ENCODE assay signal across 9 cellular contexts in the genomic region with DNA sequence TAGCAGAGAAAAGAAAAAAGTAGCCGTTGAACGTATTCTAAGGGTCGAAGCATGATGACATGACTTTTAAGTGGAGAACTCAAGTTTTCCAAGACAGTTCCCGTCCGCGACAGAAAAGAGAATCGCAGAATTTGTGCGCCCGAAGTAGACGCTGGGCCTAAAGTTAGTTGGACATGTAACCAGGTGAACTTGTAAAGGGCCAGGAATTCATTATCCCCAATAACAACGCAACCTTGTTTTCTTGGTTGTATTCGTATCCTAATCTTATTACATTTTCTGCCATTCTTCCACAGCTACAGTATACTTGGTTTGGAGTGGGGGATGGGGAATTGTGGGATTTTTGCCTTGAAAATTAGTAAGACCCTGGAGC. TPM values are rescaled to one million over a fixed set of nuclear protein-coding genes. Genes with fewer than 3 reads are reported as not detected.
DNase-seq lines count a peak whose midpoint lies in the region; ATAC-seq, FAIRE-seq and TF ChIP-seq lines count a peak whose summit lies in the region.
"Had no signal": no experiment of that assay in that cellular context is flagged by ENCODE, and none has a peak within 500 bp of the region (broad histone marks: within the 10 kb centered on the region; RNA-seq: fewer than 3 reads in every experiment).

No MANE protein-coding gene starts in this region.

- no peak for TF ChIP-seq CTCF in epithelial cell of esophagus (IDR thresholded peaks at IDR 0.05; ENCODE audit: insufficient read depth, low read depth, low read length, missing control alignments)
- TF ChIP-seq CTCF in neural cell (IDR thresholded peaks at IDR 0.05; ENCODE audit: poor library complexity, severe bottlenecking), result no peak

- H3K27me3 Mint-ChIP-seq in T-helper 17 cell, result no peaks in the 10 kb centered on the region

- no peak for ATAC-seq in T-helper 17 cell

- peak overlapping the region; percentile 41 for H2AFZ ChIP-seq in neural cell (ENCODE audit: low read depth, low read length)

- no peak for TF ChIP-seq EP300 in neural cell (conservative IDR thresholded peaks at IDR 0.05; ENCODE audit: poor library complexity, severe bottlenecking)

- H3K9me2 ChIP-seq in neural cell (ENCODE audit: insufficient read depth, low read length), result no peaks in the 10 kb centered on the region

- peak; percentile 41 for DNase-seq in NCI-H82 (lab: John Stamatoyannopoulos, UW)
- no peak for DNase-seq in NCI-H82 treated with DMSO at 0.1 percent for 48 hours (lab: John Stamatoyannopoulos, UW; ENCODE audit: unreplicated experiment)
- DNase-seq in T-helper 17 cell, result no peak
- DNase-seq in epithelial cell of esophagus (ENCODE audit: low read depth), result peak; percentile 33
- no peak for DNase-seq in MV-4-11 (lab: John Stamatoyannopoulos, UW)
- no peak for DNase-seq in NAMALWA (ENCODE audit: low spot score)
- DNase-seq in GM12892 (ENCODE audit: insufficient read length), result no peak

- no peaks in the 10 kb centered on the region for H3K36me3 ChIP-seq in neural cell (ENCODE audit: insufficient read depth, low read length)

- TF ChIP-seq RAD21 in neural cell (conservative IDR thresholded peaks at IDR 0.05), result no peak

- no peaks in the 10 kb centered on the region for H3K27me3 ChIP-seq in neural cell (ENCODE audit: insufficient read depth, low read depth, low read length)

- H3K4me1 Mint-ChIP-seq in T-helper 17 cell, result peaks cover 29% of the 10 kb centered on the region

- no peak for FAIRE-seq in GM12892 (lab: Jason Lieb, UNC)
- FAIRE-seq: G401.6 had no signal

- peak overlapping the region; percentile 94 for H3K9ac ChIP-seq in neural cell (ENCODE audit: low read length)

- peak overlapping the region; percentile 89 for H3K27ac ChIP-seq in neural cell (ENCODE audit: low read length)

- no peak for TF ChIP-seq POLR2A in GM12892 (IDR thresholded peaks at IDR 0.05; ENCODE audit: low read depth, low read length)

- H3K27ac Mint-ChIP-seq in T-helper 17 cell, result peak overlapping the region; percentile 99

- H3F3A ChIP-seq in neural cell (ENCODE audit: insufficient read depth, low read length, poor library complexity, severe bottlenecking), result no peaks in the 10 kb centered on the region

- H3K4me3 Mint-ChIP-seq in T-helper 17 cell, result peak overlapping the region; percentile 99

- peaks cover 5% of the 10 kb centered on the region for H3K36me3 Mint-ChIP-seq in T-helper 17 cell (ENCODE audit: low read depth)

- H3K4me3 ChIP-seq in epithelial cell of esophagus (ENCODE audit: low read length) (peak overlapping the region; percentile 73), neural cell (ENCODE audit: low read length) (peak overlapping the region; percentile 92)

- H3K79me2 ChIP-seq in neural cell (replicated peaks; ENCODE audit: insufficient read depth, low read length), result peaks cover 42% of the 10 kb centered on the region

- H4K20me1 ChIP-seq in neural cell (ENCODE audit: insufficient read depth), result no peaks in the 10 kb centered on the region

- H3K9me3 ChIP-seq in T-helper 17 cell (ENCODE audit: control insufficient read depth, low read length, poor library complexity, severe bottlenecking) (no peaks in the 10 kb centered on the region), neural cell (ENCODE audit: low read length) (no peaks in the 10 kb centered on the region)

- peak overlapping the region; percentile 87 for H3K4me2 ChIP-seq in neural cell (ENCODE audit: low read length)

TF ChIP-seq in neural cell, 6 proteins besides CTCF, POLR2A, EP300 and RAD21:
- TF ChIP-seq MXI1 (conservative IDR thresholded peaks at IDR 0.05; ENCODE audit: poor library complexity, severe bottlenecking) (peak; percentile 16), TAF1 (IDR thresholded peaks at IDR 0.05; ENCODE audit: low read depth) (no peak), EZH2 (IDR thresholded peaks at IDR 0.05; ENCODE audit: borderline replicate concordance, insufficient read depth, low read length, poor library complexity, severe bottlenecking) (no peak)

RNA-seq across cellular contexts. Expression of a gene that starts 0.9 kb away (rescaled TPM):
- total RNA-seq in T-helper 17 cell, result 10 to 100 TPM; 44.4 to 53.4 TPM
- 33.4 and 39.5 TPM in 2 replicates for polyA plus RNA-seq in neural cell
- 85.7 and 93.2 TPM in 2 replicates for polyA minus RNA-seq in neural cell
- 17.0 TPM for polyA plus RNA-seq in GM12892 (2012; ENCODE audit: missing spikeins)

Comparison
In these comparisons a context has a peak if more than half of its experiments do, and no peak if none do; other contexts are left out.
1. DNase-seq: peak in NCI-H82 (single experiment) and epithelial cell of esophagus (single experiment); none in NCI-H82 treated with DMSO at 0.1 percent for 48 hours (single experiment), T-helper 17 cell (0 of 3), MV-4-11 (single experiment), NAMALWA (single experiment) and GM12892 (single experiment).